In genomic region chr1:218718216-218718615, GRCh38 we compare ENCODE assay signal across 27 cellular contexts.
DNase-seq lines count a peak whose midpoint lies in the region; ATAC-seq, FAIRE-seq and TF ChIP-seq lines count a peak whose summit lies in the region.
"Had no signal": no experiment of that assay in that cellular context is flagged by ENCODE, and none has a peak within 500 bp of the region (broad histone marks: within the 10 kb centered on the region; RNA-seq: fewer than 3 reads in every experiment).

No MANE protein-coding gene starts in this region.

- no peak overlapping the region for H3K4me2 ChIP-seq in A549
- H3K4me2 ChIP-seq: GM23338 had no signal

- peak overlapping the region; percentile 9; the same call in 1 of the 2 replicates for H3K27ac Mint-ChIP-seq in HFFc6
- H3K27ac Mint-ChIP-seq in activated naive CD4-positive, alpha-beta T cell treated with anti-CD3 and anti-CD28 coated beads, Interleukin-2, amount 10 ng/mL, durations not matched to agents 7 days and 5 days = no peak overlapping the region
- no peak overlapping the region for H3K27ac Mint-ChIP-seq in naive thymus-derived CD4-positive, alpha-beta T cell
- H3K27ac Mint-ChIP-seq: CD4-positive, alpha-beta T cell; GM23338; T-helper 17 cell had no signal

- H3K4me1 ChIP-seq in A549 = peaks cover 14% of the 10 kb centered on the region; the same call in 1 of the 3 replicates
- no peaks in the 10 kb centered on the region for H3K4me1 ChIP-seq in naive thymus-derived CD4-positive, alpha-beta T cell (ENCODE audit: control insufficient read depth in 2 of 2, insufficient read depth in 2 of 2, low read length in 2 of 2)

- intact Hi-C loops in naive thymus-derived CD4-positive, alpha-beta T cell (cut with micrococcal nuclease) = no loop called here

- CTCF ChIA-PET in A549 (lab: Yijun Ruan, JAX) = no interaction called here
- CTCF ChIA-PET in activated naive CD4-positive, alpha-beta T cell treated with anti-CD3 and anti-CD28 coated beads, Interleukin-2, amount 10 ng/mL, durations not matched to agents 7 days and 5 days (lab: Charles Lee) = no interaction called here
- CTCF ChIA-PET in naive thymus-derived CD4-positive, alpha-beta T cell (lab: Charles Lee) = no interaction called here

- H3K9me3 Mint-ChIP-seq in HFFc6 = peaks cover 9% of the 10 kb centered on the region; the same call in 1 of the 2 replicates
- peaks cover 3% of the 10 kb centered on the region for H3K9me3 Mint-ChIP-seq in activated naive CD4-positive, alpha-beta T cell treated with anti-CD3 and anti-CD28 coated beads, Interleukin-2, amount 10 ng/mL, durations not matched to agents 7 days and 5 days
- H3K9me3 Mint-ChIP-seq in naive thymus-derived CD4-positive, alpha-beta T cell = peaks cover 0 to 13% (median 2%) of the 10 kb centered on the region in 11 donors

- H3K9me3 ChIP-seq in A549 = no peaks in the 10 kb centered on the region
- H3K9me3 ChIP-seq in naive thymus-derived CD4-positive, alpha-beta T cell (ENCODE audit: control insufficient read depth in 2 of 3, low read length in 3 of 3) = no peaks in the 10 kb centered on the region
- H3K9me3 ChIP-seq: neutrophil had no signal

- no peak for TF ChIP-seq RAD21 in A549 (conservative IDR thresholded peaks at IDR 0.05 in 1 of 2, IDR thresholded peaks at IDR 0.05 in 1 of 2)

- TF ChIP-seq CTCF in A549 (IDR thresholded peaks at IDR 0.05) (no peak), HFFc6 (IDR thresholded peaks at IDR 0.05) (no peak)

- H3K27me3 Mint-ChIP-seq in HFFc6 (ENCODE audit: insufficient read depth) = peaks cover 2% of the 10 kb centered on the region; the same call in 1 of the 2 replicates
- H3K27me3 Mint-ChIP-seq in activated naive CD4-positive, alpha-beta T cell treated with anti-CD3 and anti-CD28 coated beads, Interleukin-2, amount 10 ng/mL, durations not matched to agents 7 days and 5 days = no peaks in the 10 kb centered on the region
- H3K27me3 Mint-ChIP-seq in naive thymus-derived CD4-positive, alpha-beta T cell = no peaks in the 10 kb centered on the region
- H3K27me3 Mint-ChIP-seq: CD4-positive, alpha-beta T cell; T-helper 17 cell had no signal

- no peaks in the 10 kb centered on the region for H3K36me3 ChIP-seq in naive thymus-derived CD4-positive, alpha-beta T cell (ENCODE audit: control insufficient read depth in 2 of 3, insufficient read depth in 3 of 3, low read length in 3 of 3)
- H3K36me3 ChIP-seq: heart left ventricle, neutrophil had no signal

- H3K36me3 Mint-ChIP-seq in HFFc6 (ENCODE audit: low read depth) = no peaks in the 10 kb centered on the region
- no peaks in the 10 kb centered on the region for H3K36me3 Mint-ChIP-seq in activated naive CD4-positive, alpha-beta T cell treated with anti-CD3 and anti-CD28 coated beads, Interleukin-2, amount 10 ng/mL, durations not matched to agents 7 days and 5 days
- no peaks in the 10 kb centered on the region for H3K36me3 Mint-ChIP-seq in naive thymus-derived CD4-positive, alpha-beta T cell

- no peak overlapping the region for H3K4me3 Mint-ChIP-seq in HFFc6
- H3K4me3 Mint-ChIP-seq in activated naive CD4-positive, alpha-beta T cell treated with anti-CD3 and anti-CD28 coated beads, Interleukin-2, amount 10 ng/mL, durations not matched to agents 7 days and 5 days = no peak overlapping the region
- no peak overlapping the region for H3K4me3 Mint-ChIP-seq in naive thymus-derived CD4-positive, alpha-beta T cell
- H3K4me3 Mint-ChIP-seq: CD4-positive, alpha-beta T cell; GM23338; T-helper 17 cell had no signal

- no peak for ATAC-seq in A549
- ATAC-seq in naive thymus-derived CD4-positive, alpha-beta T cell = no peak
- ATAC-seq: GM23338, heart left ventricle, T-helper 17 cell had no signal

- DNase-seq in A549 (ENCODE audit: low read depth in 1 of 2, low spot score in 1 of 2) (no peak), HFFc6 (no peak), cerebellar cortex (ENCODE audit: low spot score) (peak; percentile 3), midbrain (lab: John Stamatoyannopoulos, UW) (peak; percentile 11), H4 (ENCODE audit: low spot score) (no peak)
- DNase-seq in activated naive CD4-positive, alpha-beta T cell treated with anti-CD3 and anti-CD28 coated beads, Interleukin-2, amount 10 ng/mL, durations not matched to agents 7 days and 5 days = no peak
- DNase-seq in activated CD4-positive, CD25-positive, alpha-beta regulatory T cell (lab: John Stamatoyannopoulos, UW) = no peak
- DNase-seq in naive thymus-derived CD4-positive, alpha-beta T cell = no peak
- DNase-seq: activated CD8-positive, alpha-beta memory T cell treated with anti-CD3 and anti-CD28 coated beads, Interleukin-2, amount 50 U/mL, for 48 hours; activated effector memory CD4-positive, alpha-beta T cell treated with anti-CD3 and anti-CD28 coated beads, Interleukin-2, amount 50 U/mL, for 16 hours; amygdala; CD4-positive, alpha-beta T cell; DMS153; heart left ventricle; MV-4-11; NCI-H1694 treated with DMSO at 0.1 percent for 48 hours; OCI-M1; retina; SHP77; stimulated activated CD4-positive, alpha-beta T cell treated with anti-CD3 and anti-CD28 coated beads, Interleukin-15, amount 100 ng/mL, for 24 hours; substantia nigra; T-helper 17 cell had no signal

- no peaks in the 10 kb centered on the region for H3K27me3 ChIP-seq in naive thymus-derived CD4-positive, alpha-beta T cell (ENCODE audit: control insufficient read depth in 2 of 2, insufficient read depth in 2 of 2, low read length in 2 of 2)
- H3K27me3 ChIP-seq: heart left ventricle, neutrophil had no signal

- no peak for TF ChIP-seq POLR2A in A549 (IDR thresholded peaks at IDR 0.05; ENCODE audit: low read length)

- no peak overlapping the region for H3K4me3 ChIP-seq in A549
- no peak overlapping the region for H3K4me3 ChIP-seq in naive thymus-derived CD4-positive, alpha-beta T cell (ENCODE audit: low read length)
- H3K4me3 ChIP-seq: GM23338, heart left ventricle had no signal

- POLR2A ChIA-PET in A549 (lab: Yijun Ruan, JAX) = no interaction called here
- POLR2A ChIA-PET in naive thymus-derived CD4-positive, alpha-beta T cell (lab: Charles Lee) = no interaction called here

- TF ChIP-seq EP300 in A549 (IDR thresholded peaks at IDR 0.05) = no peak

- FAIRE-seq in A549 (lab: Jason Lieb, UNC) = no peak
- FAIRE-seq: A204.1, GM12891, urothelium cell line had no signal

- H3K4me1 Mint-ChIP-seq in HFFc6 (ENCODE audit: low read depth) = peaks cover 28% of the 10 kb centered on the region
- no peaks in the 10 kb centered on the region for H3K4me1 Mint-ChIP-seq in activated naive CD4-positive, alpha-beta T cell treated with anti-CD3 and anti-CD28 coated beads, Interleukin-2, amount 10 ng/mL, durations not matched to agents 7 days and 5 days
- no peaks in the 10 kb centered on the region for H3K4me1 Mint-ChIP-seq in naive thymus-derived CD4-positive, alpha-beta T cell
- H3K4me1 Mint-ChIP-seq: GM23338, T-helper 17 cell had no signal

- H3K27ac ChIP-seq in A549 = peak overlapping the region; percentile 25 to 36; a peak in 2 of 6 replicates
- no peak overlapping the region for H3K27ac ChIP-seq in naive thymus-derived CD4-positive, alpha-beta T cell (ENCODE audit: low read depth, low read length)
- H3K27ac ChIP-seq: neutrophil had no signal

- WGBS in A549 (ENCODE audit: missing lambda C conversion rate) = 94% methylated on average over 3 of the region's 3 CpGs

TF ChIP-seq in A549, 52 proteins besides CTCF, POLR2A, EP300 and RAD21:
- TF ChIP-seq RCOR1 (IDR thresholded peaks at IDR 0.05; ENCODE audit: low read depth, low read length) (no peak), HES2 (IDR thresholded peaks at IDR 0.05) (no peak), ATOH8 (CRISPR knock-in tag; IDR thresholded peaks at IDR 0.05; ENCODE audit: low read depth) (no peak), HOXA7 (CRISPR knock-in tag; IDR thresholded peaks at IDR 0.05) (no peak), CHD4 (IDR thresholded peaks at IDR 0.05; ENCODE audit: borderline replicate concordance) (no peak), E2F6 (IDR thresholded peaks at IDR 0.05; ENCODE audit: borderline replicate concordance, low read depth) (no peak), ZC3H11A (IDR thresholded peaks at IDR 0.05) (no peak), JUN (IDR thresholded peaks at IDR 0.05) (no peak), BHLHE40 (IDR thresholded peaks at IDR 0.05; ENCODE audit: low read depth, low read length) (no peak), CBX8 (IDR thresholded peaks at IDR 0.05) (no peak), BCL3 (IDR thresholded peaks at IDR 0.05) (no peak), CBX2 (IDR thresholded peaks at IDR 0.05; ENCODE audit: borderline replicate concordance, low read depth) (no peak), RNF2 (IDR thresholded peaks at IDR 0.05; ENCODE audit: borderline replicate concordance, low read depth) (no peak), MAFK (IDR thresholded peaks at IDR 0.05; ENCODE audit: partially characterized antibody) (no peak), FOSL2 (IDR thresholded peaks at IDR 0.05) (no peak), FOSL2 (CRISPR knock-in tag; IDR thresholded peaks at IDR 0.05) (no peak), POLR2AphosphoS2 (conservative IDR thresholded peaks at IDR 0.05; ENCODE audit: low read length) (no peak)
TF ChIP-seq in A549: peak in this region for 0.

Comparison
In these comparisons a context has a peak if more than half of its experiments do, and no peak if none do; other contexts are left out.
1. DNase-seq: peak in cerebellar cortex (single experiment) and midbrain (single experiment); none in A549 (0 of 2), HFFc6 (single experiment), activated naive CD4-positive, alpha-beta T cell treated with anti-CD3 and anti-CD28 coated beads, Interleukin-2, amount 10 ng/mL, durations not matched to agents 7 days and 5 days (single experiment), activated CD4-positive, CD25-positive, alpha-beta regulatory T cell (0 of 4), naive thymus-derived CD4-positive, alpha-beta T cell (0 of 9) and H4 (single experiment).